In the genomic region with DNA sequence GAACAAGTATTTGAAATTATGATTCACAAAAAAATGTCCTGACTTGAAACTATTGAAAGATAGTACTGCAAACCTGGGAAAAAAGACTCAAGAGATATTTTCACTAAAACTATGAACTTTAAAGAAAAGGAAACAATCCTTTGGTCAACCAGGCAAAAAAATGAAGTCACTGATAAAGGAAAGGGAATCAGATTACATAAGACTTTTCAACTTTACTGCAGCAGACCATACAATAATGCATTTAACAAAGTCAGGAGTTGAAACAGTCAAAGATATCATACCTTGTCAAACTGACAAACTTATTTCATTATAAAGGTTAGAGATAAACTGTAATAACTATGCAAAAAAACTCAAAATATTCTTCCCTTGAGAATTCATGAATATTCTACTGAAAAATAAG, we compare ENCODE assay signal across 31 cellular contexts.
"Had no signal": no experiment of that assay in that cellular context is flagged by ENCODE, and none has a peak within 500 bp of the region (broad histone marks: within the 10 kb centered on the region; RNA-seq: fewer than 3 reads in every experiment).

No MANE protein-coding gene starts in this region.

- H3K4me3 ChIP-seq: adrenal gland, body of pancreas, breast epithelium had no signal

- H3K36me3 ChIP-seq: adrenal gland, brain microvascular endothelial cell, breast epithelium had no signal

- H3K27me3 ChIP-seq: adrenal gland, body of pancreas, brain microvascular endothelial cell, breast epithelium had no signal

- H3K4me1 ChIP-seq: adrenal gland, body of pancreas, breast epithelium had no signal

- DNase-seq: activated B cell treated with CpG ODN at 0.5 μM for 24 hours; activated CD4-positive, alpha-beta memory T cell treated with anti-CD3 and anti-CD28 coated beads for 36 hours; activated CD4-positive, alpha-beta T cell treated with anti-CD3 and anti-CD28 coated beads for 4 hours; activated CD4-positive, alpha-beta T cell treated with anti-CD3 and anti-CD28 coated beads, Interleukin-2, amount 10 ng/mL, durations not matched to agents 24 days and 14 days; activated CD4-positive, alpha-beta T cell treated with anti-CD3 and anti-CD28 coated beads, Interleukin-2, amount 50 U/mL, for 1 hour; activated CD4-positive, alpha-beta T cell treated with anti-CD3 and anti-CD28 coated beads, Interleukin-2, amount 50 U/mL, for 4 hours; activated CD4-positive, CD25-positive, alpha-beta regulatory T cell treated with anti-CD3 and anti-CD28 coated beads, Interleukin-2, amount 50 U/mL, for 72 hours; activated CD8-positive, alpha-beta memory T cell treated with anti-CD3 and anti-CD28 coated beads, Interleukin-2, amount 50 U/mL, for 4 hours; activated CD8-positive, alpha-beta T cell treated with anti-CD3 and anti-CD28 coated beads for 36 hours; activated effector memory CD4-positive, alpha-beta T cell treated with anti-CD3 and anti-CD28 coated beads, Interleukin-2, amount 50 U/mL, for 16 hours; activated gamma-delta T cell treated with Interleukin-2 at 50 U/mL for 16 hours; activated naive CD4-positive, alpha-beta T cell; activated naive CD4-positive, alpha-beta T cell treated with anti-CD3 and anti-CD28 coated beads for 36 hours; activated naive CD8-positive, alpha-beta T cell treated with anti-CD3 and anti-CD28 coated beads for 36 hours; activated T-cell treated with anti-CD3 and anti-CD28 coated beads for 4 hours; activated T-cell treated with anti-CD3 and anti-CD28 coated beads, Interleukin-2, amount 50 U/mL, for 1 hour; activated T-cell treated with anti-CD3 and anti-CD28 coated beads, Interleukin-2, amount 50 U/mL, for 4 hours; activated T-cell treated with anti-CD3 and anti-CD28 coated beads, Interleukin-2, amount 50 U/mL, for 72 hours; adrenal gland; amniotic stem cell; aorta; body of pancreas; brain microvascular endothelial cell; central memory CD4-positive, alpha-beta T cell; T-helper 1 cell; T-helper 2 cell; T-helper 9 cell had no signal

- H3K27ac ChIP-seq: adrenal gland, body of pancreas, brain microvascular endothelial cell, breast epithelium, VCaP had no signal

- H3K9me3 ChIP-seq: body of pancreas, breast epithelium had no signal

- FAIRE-seq: astrocyte, TTC549 had no signal
